Comparison of ENCODE assay signal across 16 cellular contexts in genomic region chr9:135332979-135333748, GRCh38.
DNase-seq lines count a peak whose midpoint lies in the region; ATAC-seq, FAIRE-seq and TF ChIP-seq lines count a peak whose summit lies in the region.
"Had no signal": no experiment of that assay in that cellular context is flagged by ENCODE, and none has a peak within 500 bp of the region (broad histone marks: within the 10 kb centered on the region; RNA-seq: fewer than 3 reads in every experiment).

No MANE protein-coding gene starts in this region.

- H4K8ac ChIP-seq in H1 (ENCODE audit: extremely low read depth, insufficient read depth, low read length) = no peak overlapping the region

- TF ChIP-seq POLR2A in H1 (IDR thresholded peaks at IDR 0.05; ENCODE audit: control extremely low read depth in 1 of 2, low read depth in 2 of 2, low read length in 2 of 2) = no peak

- peaks cover 3% of the 10 kb centered on the region; the same call in 1 of the 2 replicates for H3K79me1 ChIP-seq in H1 (ENCODE audit: low read depth, low read length)

- no peak overlapping the region for H3K4me3 Mint-ChIP-seq in activated T-cell treated with anti-CD3 and anti-CD28 coated beads, Interleukin-2, amount 50 U/mL, for 24 hours
- H3K4me3 Mint-ChIP-seq in activated T-cell treated with anti-CD3 and anti-CD28 coated beads, Interleukin-2, amount 50 U/mL, for 72 hours = no peak overlapping the region
- no peak overlapping the region for H3K4me3 Mint-ChIP-seq in type B pancreatic cell
- H3K4me3 Mint-ChIP-seq: B cell; CD4-positive, alpha-beta memory T cell had no signal

- H3K9me3 ChIP-seq in HEK293 (ENCODE audit: control insufficient read depth, insufficient read depth, low read depth, low read length) = no peaks in the 10 kb centered on the region
- H3K9me3 ChIP-seq in H1 (ENCODE audit: insufficient read depth in 2 of 2, low read depth in 1 of 2, low read length in 1 of 2) = peaks cover 0 to 6% of the 10 kb centered on the region in 2 experiments; a peak in 1 of 4 replicates

- H2BK5ac ChIP-seq in H1 (ENCODE audit: low read depth, low read length) = no peak overlapping the region

- H2AK5ac ChIP-seq in H1 (ENCODE audit: low read depth, low read length) = no peak overlapping the region

- peaks cover 10% of the 10 kb centered on the region; the same call in 1 of the 2 replicates for H3K23me2 ChIP-seq in H1 (ENCODE audit: low read depth, low read length)

- no peak overlapping the region for H3K4ac ChIP-seq in H1 (replicated peaks; ENCODE audit: insufficient read length, low read depth, low read length)

- H3K18ac ChIP-seq in H1 (ENCODE audit: extremely low read depth, low read length) = no peak overlapping the region

- no peak overlapping the region for H4K91ac ChIP-seq in H1 (replicated peaks; ENCODE audit: insufficient read length, low read length)

- peaks cover 0 to 8% of the 10 kb centered on the region in 2 experiments for H4K20me1 ChIP-seq in H1 (replicated peaks in 1 of 2; ENCODE audit: control insufficient read depth in 1 of 2, insufficient read depth in 2 of 2, low read length in 2 of 2)

- ATAC-seq in activated T-cell treated with anti-CD3 and anti-CD28 coated beads, Interleukin-2, amount 50 U/mL, for 72 hours (replicated peaks in 1 of 2) = no peak

- H3K4me1 Mint-ChIP-seq in activated T-cell treated with anti-CD3 and anti-CD28 coated beads, Interleukin-2, amount 50 U/mL, for 24 hours (ENCODE audit: low read depth) = no peaks in the 10 kb centered on the region
- no peaks in the 10 kb centered on the region for H3K4me1 Mint-ChIP-seq in activated T-cell treated with anti-CD3 and anti-CD28 coated beads, Interleukin-2, amount 50 U/mL, for 72 hours (ENCODE audit: low read depth)
- peaks cover 7% of the 10 kb centered on the region for H3K4me1 Mint-ChIP-seq in type B pancreatic cell (ENCODE audit: unreplicated experiment)
- H3K4me1 Mint-ChIP-seq: B cell; CD4-positive, alpha-beta memory T cell had no signal

- no peak overlapping the region for H3K27ac ChIP-seq in HEK293 (ENCODE audit: extremely low read depth, low read depth, low read length)
- no peak overlapping the region for H3K27ac ChIP-seq in H1 (ENCODE audit: low read depth, low read length)

- FAIRE-seq in H1 (lab: Jason Lieb, UNC) = no peak
- FAIRE-seq: H54, RCC 7860 had no signal

- H3K4me3 ChIP-seq in HEK293 (ENCODE audit: low read depth, low read length) = no peak overlapping the region
- no peak overlapping the region for H3K4me3 ChIP-seq in H1 (ENCODE audit: extremely low read depth in 1 of 4, insufficient read depth in 2 of 4, low read depth in 3 of 4, low read length in 4 of 4)

- H4K5ac ChIP-seq in H1 (ENCODE audit: insufficient read length, low read depth, low read length) = no peak overlapping the region

- H3K36me3 ChIP-seq in HEK293 (ENCODE audit: control insufficient read depth in 2 of 2, insufficient read depth in 1 of 2, low read length in 2 of 2) = no peaks in the 10 kb centered on the region
- no peaks in the 10 kb centered on the region for H3K36me3 ChIP-seq in H1 (ENCODE audit: control insufficient read depth in 2 of 4, insufficient read depth in 4 of 4, low read length in 3 of 4)

- TF ChIP-seq CTCF in HEK293 (tag by site-specific recombination; IDR thresholded peaks at IDR 0.05) = no peak
- TF ChIP-seq CTCF in H1 (IDR thresholded peaks at IDR 0.05; ENCODE audit: control extremely low read depth in 1 of 3, insufficient read depth in 1 of 3, low read depth in 1 of 3, low read length in 3 of 3) = no peak
- no peak for TF ChIP-seq CTCF in type B pancreatic cell (conservative IDR thresholded peaks at IDR 0.05)

- H3K4me2 ChIP-seq in H1 (ENCODE audit: insufficient read depth in 1 of 2, low read depth in 2 of 2, low read length in 2 of 2) = no peak overlapping the region

- no peaks in the 10 kb centered on the region; the same call in 1 of the 2 replicates for H3K4me1 ChIP-seq in HEK293 (ENCODE audit: control insufficient read depth, insufficient read depth, low read length)
- H3K4me1 ChIP-seq in H1 (replicated peaks in 1 of 4; ENCODE audit: control insufficient read depth in 3 of 4, insufficient read depth in 4 of 4, low read length in 3 of 4) = peaks cover 0 to 5% (median 0%) of the 10 kb centered on the region in 4 experiments; a peak in 1 of 7 replicates

- no peak overlapping the region for H2BK20ac ChIP-seq in H1 (ENCODE audit: low read length)

- no peak overlapping the region for H3K14ac ChIP-seq in H1 (ENCODE audit: insufficient read length)

- no peak for TF ChIP-seq RAD21 in H1 (IDR thresholded peaks at IDR 0.05 in 1 of 2, conservative IDR thresholded peaks at IDR 0.05 in 1 of 2; ENCODE audit: low read depth in 2 of 2, low read length in 2 of 2)

- POLR2A ChIA-PET in HEK293 (lab: Yijun Ruan, JAX) (no interaction called here), H1 (lab: Charles Lee; ENCODE audit: partially characterized antibody) (no interaction called here)

- no peak overlapping the region for H2BK120ac ChIP-seq in H1 (replicated peaks; ENCODE audit: low read depth, low read length)

- WGBS in H1 (ENCODE audit: extremely low coverage in 1 of 2, insufficient coverage in 1 of 2, insufficient read length in 1 of 2, insufficient replicate concordance in 2 of 2, low coverage in 1 of 2, low lambda C conversion rate in 2 of 2, missing lambda C conversion rate in 1 of 2), 2 experiments = 95% methylated on average over 7 of the region's 7 CpGs; no CpG with 5 or more reads in 1 of the 2 experiments

- H3K23ac ChIP-seq in H1 (ENCODE audit: insufficient read length) = no peak overlapping the region

- H3K56ac ChIP-seq in H1 (replicated peaks; ENCODE audit: insufficient read length, low read depth, low read length) = peak overlapping the region; percentile 93

- DNase-seq in activated T-cell treated with anti-CD3 and anti-CD28 coated beads, Interleukin-2, amount 50 U/mL, for 24 hours = peak; percentile 6
- DNase-seq in activated T-cell treated with anti-CD3 and anti-CD28 coated beads, Interleukin-2, amount 50 U/mL, for 72 hours = no peak
- no peak for DNase-seq in H1 (ENCODE audit: low read depth in 1 of 2, low spot score in 2 of 2)
- DNase-seq in type B pancreatic cell (ENCODE audit: extremely low spot score, unreplicated experiment) = peak; percentile 58
- no peak for DNase-seq in hippocampal formation (lab: John Stamatoyannopoulos, UW)
- no peak for DNase-seq in germinal center (ENCODE audit: low spot score)
- DNase-seq in NK-92 (lab: John Stamatoyannopoulos, UW; ENCODE audit: unreplicated experiment) = no peak
- DNase-seq: CD4-positive, alpha-beta memory T cell; GF-D8; NCI-H1436 treated with DMSO at 0.1 percent for 48 hours; NCI-H2081; NCI-H524 had no signal

- peaks cover 0 to 3% (median 0%) of the 10 kb centered on the region in 4 experiments; a peak in 1 of 7 replicates for H3K27me3 ChIP-seq in H1 (replicated peaks in 1 of 4; ENCODE audit: control insufficient read depth in 3 of 4, extremely low read depth in 1 of 4, insufficient read depth in 3 of 4, low read length in 3 of 4)

- H3K9me3 Mint-ChIP-seq in activated T-cell treated with anti-CD3 and anti-CD28 coated beads, Interleukin-2, amount 50 U/mL, for 24 hours = no peaks in the 10 kb centered on the region
- no peaks in the 10 kb centered on the region for H3K9me3 Mint-ChIP-seq in activated T-cell treated with anti-CD3 and anti-CD28 coated beads, Interleukin-2, amount 50 U/mL, for 72 hours
- H3K9me3 Mint-ChIP-seq in type B pancreatic cell = no peaks in the 10 kb centered on the region

- no peak overlapping the region; the same call in 1 of the 2 replicates for H2BK12ac ChIP-seq in H1 (ENCODE audit: low read depth, low read length)

- H3K36me3 Mint-ChIP-seq in activated T-cell treated with anti-CD3 and anti-CD28 coated beads, Interleukin-2, amount 50 U/mL, for 24 hours (ENCODE audit: low read depth) = no peaks in the 10 kb centered on the region
- no peaks in the 10 kb centered on the region for H3K36me3 Mint-ChIP-seq in activated T-cell treated with anti-CD3 and anti-CD28 coated beads, Interleukin-2, amount 50 U/mL, for 72 hours (ENCODE audit: insufficient read depth in 2 of 2)
- H3K36me3 Mint-ChIP-seq in type B pancreatic cell = no peaks in the 10 kb centered on the region
- H3K36me3 Mint-ChIP-seq: CD4-positive, alpha-beta memory T cell had no signal

- TF ChIP-seq EP300 in H1 (IDR thresholded peaks at IDR 0.05; ENCODE audit: borderline replicate concordance in 1 of 2, low read depth in 2 of 2, low read length in 2 of 2) = no peak

- H2BK15ac ChIP-seq in H1 (ENCODE audit: low read length) = no peak overlapping the region

- no peaks in the 10 kb centered on the region for H3K79me2 ChIP-seq in H1 (ENCODE audit: control insufficient read depth in 1 of 2, insufficient read depth in 2 of 2, low read length in 2 of 2)

- H3K27me3 Mint-ChIP-seq in activated T-cell treated with anti-CD3 and anti-CD28 coated beads, Interleukin-2, amount 50 U/mL, for 24 hours = peaks cover 12% of the 10 kb centered on the region
- H3K27me3 Mint-ChIP-seq in activated T-cell treated with anti-CD3 and anti-CD28 coated beads, Interleukin-2, amount 50 U/mL, for 72 hours (ENCODE audit: low read depth) = no peaks in the 10 kb centered on the region
- H3K27me3 Mint-ChIP-seq in type B pancreatic cell = peaks cover 19% of the 10 kb centered on the region

- CTCF ChIA-PET in HEK293 (lab: Yijun Ruan, JAX) = interaction anchor here (0.7 kb wide), 1 partner anchor 83 kb away, joined by 3 read pairs; no protein-coding TSS in a partner anchor
- CTCF ChIA-PET in H1 (lab: Charles Lee; ENCODE audit: partially characterized antibody) = interaction anchor here (1.4 to 1.5 kb wide), 3 partner anchors 9 to 12 kb away, joined by 3 to 4 read pairs (median 3); no protein-coding TSS in a partner anchor

- H3K27ac Mint-ChIP-seq in activated T-cell treated with anti-CD3 and anti-CD28 coated beads, Interleukin-2, amount 50 U/mL, for 24 hours = no peak overlapping the region
- no peak overlapping the region for H3K27ac Mint-ChIP-seq in activated T-cell treated with anti-CD3 and anti-CD28 coated beads, Interleukin-2, amount 50 U/mL, for 72 hours
- H3K27ac Mint-ChIP-seq in type B pancreatic cell = no peak overlapping the region
- H3K27ac Mint-ChIP-seq: B cell; CD4-positive, alpha-beta memory T cell had no signal

- H2AFZ ChIP-seq in H1 (ENCODE audit: low read length) = no peak overlapping the region

- H3K9ac ChIP-seq in H1 (replicated peaks in 1 of 4; ENCODE audit: extremely low read depth in 1 of 4, low read depth in 3 of 4, low read length in 3 of 4) = no peak overlapping the region

TF ChIP-seq in H1, 55 proteins besides CTCF, POLR2A, EP300 and RAD21 (continues in another document):
- no peak for TF ChIP-seq KDM5A (IDR thresholded peaks at IDR 0.05; ENCODE audit: low read length)
- TF ChIP-seq BRCA1 (IDR thresholded peaks at IDR 0.05; ENCODE audit: low read depth, low read length) = no peak
- TF ChIP-seq CHD1 (IDR thresholded peaks at IDR 0.05; ENCODE audit: low read depth, low read length) = no peak
- no peak for TF ChIP-seq RNF2 (IDR thresholded peaks at IDR 0.05; ENCODE audit: borderline replicate concordance, low read depth, low read length, missing control alignments, poor library complexity, severe bottlenecking)
- no peak for TF ChIP-seq SIX5 (IDR thresholded peaks at IDR 0.05; ENCODE audit: low read depth, low read length)
- TF ChIP-seq TCF12 (IDR thresholded peaks at IDR 0.05; ENCODE audit: low read depth, low read length) = no peak
- TF ChIP-seq JUN (IDR thresholded peaks at IDR 0.05; ENCODE audit: low read depth, low read length) = no peak
- TF ChIP-seq KDM1A (IDR thresholded peaks at IDR 0.05; ENCODE audit: borderline replicate concordance, low read length) = no peak

Comparison
In these comparisons a context has a peak if more than half of its experiments do, and no peak if none do; other contexts are left out.
1. DNase-seq: peak in activated T-cell treated with anti-CD3 and anti-CD28 coated beads, Interleukin-2, amount 50 U/mL, for 24 hours (single experiment) and type B pancreatic cell (single experiment); none in activated T-cell treated with anti-CD3 and anti-CD28 coated beads, Interleukin-2, amount 50 U/mL, for 72 hours (0 of 2), H1 (0 of 2), hippocampal formation (0 of 2), germinal center (single experiment) and NK-92 (single experiment).